Comparison of ENCODE assay signal across 8 cellular contexts in the genomic region with DNA sequence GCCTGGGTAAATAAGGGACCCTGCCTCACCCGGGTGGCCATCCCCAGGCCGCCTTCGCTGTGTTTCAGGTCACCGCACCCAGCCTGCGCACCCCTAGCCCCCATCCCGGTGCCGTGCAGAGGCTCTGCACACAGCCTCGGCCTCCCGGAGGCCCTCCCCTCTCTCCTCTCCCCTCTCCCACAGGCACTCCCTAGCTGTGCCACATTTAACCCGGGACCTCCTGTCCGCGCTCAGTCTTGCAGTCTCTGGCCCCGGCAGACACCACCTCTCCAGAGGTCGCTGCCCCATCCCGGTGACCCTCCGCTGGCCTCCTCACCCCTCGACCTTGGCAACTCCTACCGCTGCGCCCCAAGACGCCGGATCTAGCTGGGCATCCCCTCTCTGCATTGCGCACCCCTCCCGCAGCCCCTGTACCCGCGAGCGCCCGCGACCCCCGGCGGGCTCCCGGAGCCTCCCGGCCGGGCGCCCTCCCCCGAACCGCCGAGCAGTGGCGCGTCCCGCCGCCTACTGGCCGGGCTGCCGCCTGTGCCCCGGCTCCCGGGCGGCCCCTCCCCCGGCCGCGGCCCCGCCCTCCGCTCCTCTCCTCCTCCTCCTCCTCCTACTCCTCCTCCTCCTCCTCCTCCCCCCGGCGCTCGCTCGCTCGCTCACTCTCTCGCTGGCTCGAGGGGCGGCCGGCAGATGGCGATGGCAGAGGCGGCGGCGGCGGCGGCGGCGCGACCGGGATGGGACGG. TPM values are rescaled to one million over a fixed set of nuclear protein-coding genes. Genes with fewer than 3 reads are reported as not detected.
DNase-seq lines count a peak whose midpoint lies in the region; ATAC-seq and TF ChIP-seq lines count a peak whose summit lies in the region.

Gene TMEM132B (plus strand): TSS at position 647 of the 731 bp plus-strand sequence.

- no peaks in the 10 kb centered on the region for H3K9me3 ChIP-seq in Panc1 (ENCODE audit: control insufficient read depth, insufficient read depth, low read depth, low read length)
- H3K9me3 ChIP-seq in sigmoid colon = no peaks in the 10 kb centered on the region

- H3K36me3 ChIP-seq in Panc1 (ENCODE audit: control insufficient read depth, insufficient read depth, low read length) = no peaks in the 10 kb centered on the region
- H3K36me3 ChIP-seq in sigmoid colon = no peaks in the 10 kb centered on the region

- peaks cover 17% of the 10 kb centered on the region for H3K4me1 ChIP-seq in Panc1 (ENCODE audit: control insufficient read depth, insufficient read depth, low read length)
- peaks cover 0 to 29% (median 26%) of the 10 kb centered on the region in 4 donors for H3K4me1 ChIP-seq in sigmoid colon

- intact Hi-C loops in Panc1 (cut with micrococcal nuclease; ENCODE audit: unreplicated experiment) (loop anchor here (10.0 kb wide), 1 partner anchor 349 kb away; no protein-coding TSS in a partner anchor), sigmoid colon (cut with DNase I) (no loop called here)

- DNase-seq in ACHN = peak; percentile 88
- peak; percentile 80 for DNase-seq in GM13977 (ENCODE audit: low spot score)
- peak; percentile 39 for DNase-seq in HT-29 (ENCODE audit: low spot score)
- no peak for DNase-seq in Panc1 (ENCODE audit: low read depth, low spot score)
- peak; percentile 27 for DNase-seq in astrocyte of the cerebellum (ENCODE audit: low read depth)
- DNase-seq in hippocampal formation (lab: John Stamatoyannopoulos, UW) = peak; percentile 73 to 81
- DNase-seq in sigmoid colon = peak; percentile 77
- no peak for DNase-seq in foreskin melanocyte

- no peak for TF ChIP-seq POLR2A in sigmoid colon (IDR thresholded peaks at IDR 0.05)

- POLR2A ChIA-PET in Panc1 (lab: Charles Lee) = no interaction called here

- TF ChIP-seq CTCF in GM13977 (IDR thresholded peaks at IDR 0.05; ENCODE audit: extremely low read depth, insufficient read depth, missing control alignments) (peak; percentile 20), Panc1 (IDR thresholded peaks at IDR 0.05) (peak; percentile 89), astrocyte of the cerebellum (IDR thresholded peaks at IDR 0.05; ENCODE audit: low read depth, low read length, missing control alignments) (peak; percentile 7), sigmoid colon (IDR thresholded peaks at IDR 0.05) (peak in 2 of 4 experiments; percentile 23 to 28)

- CTCF ChIA-PET in Panc1 (lab: Charles Lee) = no interaction called here

- TF ChIP-seq EP300 in sigmoid colon (IDR thresholded peaks at IDR 0.05) = no peak

- no TSS peak for BruUV-seq in Panc1 (replicated peaks; lab: Mats Ljungman, UMichigan)

- ATAC-seq in Panc1 = peak; percentile 80

- in situ Hi-C loops in ACHN (cut with HindIII; ENCODE audit: low pct_ligation_motif_present, low pct_unique_long_range_greater_than_20kb, low sequenced_read_pairs) = no loop called here
- in situ Hi-C loops in GM13977 (cut with MboI; ENCODE audit: low pct_unique_long_range_greater_than_20kb, low sequenced_read_pairs, unreplicated experiment) = no loop called here
- in situ Hi-C loops in Panc1 (cut with HindIII; ENCODE audit: low pct_unique_long_range_greater_than_20kb, low sequenced_read_pairs) = no loop called here
- in situ Hi-C loops in astrocyte of the cerebellum (cut with HindIII; ENCODE audit: low sequenced_read_pairs) = loop anchor here (5.0 kb wide), 1 partner anchor 54 kb away; no protein-coding TSS in a partner anchor

- peaks cover 26% of the 10 kb centered on the region for H3K27me3 ChIP-seq in Panc1 (ENCODE audit: control insufficient read depth, insufficient read depth, low read length)
- peaks cover 20 to 52% (median 36%) of the 10 kb centered on the region in 3 donors for H3K27me3 ChIP-seq in sigmoid colon

- H3K4me3 ChIP-seq in Panc1 (ENCODE audit: low read depth in 2 of 2, low read length in 2 of 2) = peak within 1 kb of the TSS; percentile 24 to 29; a peak in 3 of 4 replicates
- peak within 1 kb of the TSS; percentile 44 for H3K4me3 ChIP-seq in astrocyte of the cerebellum (ENCODE audit: low read depth, low read length)
- peak within 1 kb of the TSS; percentile 17 to 48 (median 40) for H3K4me3 ChIP-seq in sigmoid colon

- 2% methylated on average over 71 of the region's 71 CpGs for WGBS in sigmoid colon, 2 donors

- H3K27ac ChIP-seq in Panc1 (ENCODE audit: low read length) (no peak within 1 kb of the TSS), sigmoid colon (no peak within 1 kb of the TSS)

RNA-seq across cellular contexts. Expression of gene TMEM132B, which starts in this region (rescaled TPM):
- 0.05 TPM in 1 of 2 replicates, not detected in the other for total RNA-seq in HT-29 (2014; rRNA removed; shearing (Covaris generic))
- total RNA-seq in Panc1 (2021; ENCODE audit: unreplicated experiment) = 0.26 TPM
- 0.18 TPM for polyA plus RNA-seq in Panc1 (2012; ENCODE audit: insufficient read length)
- 1 to 10 TPM; 1.8 to 2.6 (median 2.2) TPM for total RNA-seq in sigmoid colon
- under 1 TPM in 2 of 3 donors, not detected in 1; under 0.01 to 0.26 TPM for polyA plus RNA-seq in sigmoid colon

Comparison
In these comparisons a context has a peak if more than half of its experiments do, and no peak if none do; other contexts are left out.
1. Peak in DNase-seq in HT-29; RNA of the gene not detected or under 1 TPM.
2. Peak in ATAC-seq and H3K4me3 ChIP-seq in Panc1; RNA of the gene not detected or under 1 TPM.
3. DNase-seq: peak in ACHN (single experiment), GM13977 (single experiment), astrocyte of the cerebellum (single experiment), hippocampal formation (2 of 2) and sigmoid colon (single experiment); none in Panc1 (single experiment) and foreskin melanocyte (single experiment).
4. Peak in every context shown above with its lines, with median percentiles within 50 percentile points of each other: H3K4me3 ChIP-seq.